Comparison of ENCODE assay signal across 8 cellular contexts in the genomic region with DNA sequence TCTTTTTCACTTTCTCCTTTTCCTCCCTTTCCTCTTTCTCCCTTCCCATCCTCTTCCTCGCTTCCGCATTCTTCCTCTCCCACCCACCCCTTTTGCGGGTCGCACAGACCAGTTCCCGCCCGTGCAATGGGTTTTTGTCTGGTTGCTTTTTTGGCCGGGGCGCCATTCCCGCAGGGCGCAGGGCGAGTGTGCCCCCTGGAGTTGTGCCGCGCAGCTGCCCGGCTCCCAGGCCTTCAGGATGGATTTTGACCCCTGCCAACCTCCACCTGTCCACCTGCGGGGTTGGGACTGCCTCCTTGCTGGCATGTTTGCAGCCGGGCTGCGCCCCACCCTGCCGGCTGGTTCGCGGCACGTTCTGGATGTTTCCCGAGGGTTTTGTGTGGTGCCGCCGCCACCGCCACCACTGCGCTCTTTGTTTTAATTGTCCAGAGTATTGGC. TPM values are rescaled to one million over a fixed set of nuclear protein-coding genes. Genes with fewer than 3 reads are reported as not detected.
DNase-seq lines count a peak whose midpoint lies in the region; ATAC-seq and TF ChIP-seq lines count a peak whose summit lies in the region.

No MANE protein-coding gene starts in this region.

- TF ChIP-seq POLR2A in ovary (IDR thresholded peaks at IDR 0.05): no peak

- peak overlapping the region; percentile 76 for H3K27ac Mint-ChIP-seq in T-helper 2 cell treated with Interferon-gamma antibody and Interleukin-4, amounts not matched to agents 5 μg/mL and 100 μg/mL, for 36 hours

- DNase-seq in T-helper 2 cell treated with Interferon-gamma antibody and Interleukin-4, amounts not matched to agents 5 μg/mL and 100 μg/mL, for 36 hours (ENCODE audit: low spot score): no peak
- DNase-seq in T-helper 2 cell: no peak
- peak; percentile 44 for DNase-seq in WERI-Rb-1
- DNase-seq in fibroblast of pulmonary artery (ENCODE audit: low read depth): no peak
- peak in 2 of 5 donors; percentile 29 to 36 for DNase-seq in ovary
- no peak for DNase-seq in medulla oblongata (ENCODE audit: extremely low spot score)
- DNase-seq in effector CD4-positive, alpha-beta T cell: no peak

- H3K4me3 Mint-ChIP-seq in T-helper 2 cell treated with Interferon-gamma antibody and Interleukin-4, amounts not matched to agents 5 μg/mL and 100 μg/mL, for 36 hours: peak overlapping the region; percentile 73

- H3K27ac ChIP-seq in WERI-Rb-1 (peak overlapping the region; percentile 49), ovary (no peak overlapping the region)

- no peaks in the 10 kb centered on the region for H3K36me3 ChIP-seq in WERI-Rb-1
- H3K36me3 ChIP-seq in ovary: no peaks in the 10 kb centered on the region

- 31 to 36% (median 32%) methylated on average over 26 of the region's 26 CpGs for WGBS in ovary, 3 donors

- peak; percentile 48 for TF ChIP-seq CTCF in WERI-Rb-1 (IDR thresholded peaks at IDR 0.05; ENCODE audit: low read depth, low read length)
- TF ChIP-seq CTCF in fibroblast of pulmonary artery (IDR thresholded peaks at IDR 0.05; ENCODE audit: low read length, missing control alignments): peak; percentile 21
- no peak for TF ChIP-seq CTCF in ovary (IDR thresholded peaks at IDR 0.05)

- no peaks in the 10 kb centered on the region for H3K9me3 Mint-ChIP-seq in T-helper 2 cell treated with Interferon-gamma antibody and Interleukin-4, amounts not matched to agents 5 μg/mL and 100 μg/mL, for 36 hours

- peaks cover 34% of the 10 kb centered on the region for H3K4me1 Mint-ChIP-seq in T-helper 2 cell treated with Interferon-gamma antibody and Interleukin-4, amounts not matched to agents 5 μg/mL and 100 μg/mL, for 36 hours (ENCODE audit: low read depth)

- intact Hi-C loops in ovary (cut with DNase I): no loop called here

- H3K4me3 ChIP-seq in WERI-Rb-1 (ENCODE audit: low read depth, low read length) (peak overlapping the region; percentile 41), fibroblast of pulmonary artery (replicated peaks; ENCODE audit: low read depth, low read length) (peak overlapping the region; percentile 69), ovary (peak overlapping the region; percentile 53)

- H3K4me1 ChIP-seq in ovary (ENCODE audit: insufficient read depth): no peaks in the 10 kb centered on the region

- TF ChIP-seq EP300 in ovary (IDR thresholded peaks at IDR 0.05): no peak

- ATAC-seq in HG02870 (IDR thresholded peaks at IDR 0.05; ENCODE audit: unreplicated experiment): no peak

- H3K36me3 Mint-ChIP-seq in T-helper 2 cell treated with Interferon-gamma antibody and Interleukin-4, amounts not matched to agents 5 μg/mL and 100 μg/mL, for 36 hours (ENCODE audit: low read depth): peaks cover 12% of the 10 kb centered on the region

- peaks cover 3% of the 10 kb centered on the region for H3K27me3 Mint-ChIP-seq in T-helper 2 cell treated with Interferon-gamma antibody and Interleukin-4, amounts not matched to agents 5 μg/mL and 100 μg/mL, for 36 hours (ENCODE audit: low read depth)

- H3K27me3 ChIP-seq in WERI-Rb-1 (ENCODE audit: insufficient read depth, low read depth, severe bottlenecking) (no peaks in the 10 kb centered on the region), ovary (no peaks in the 10 kb centered on the region)

- no peaks in the 10 kb centered on the region for H3K9me3 ChIP-seq in WERI-Rb-1 (ENCODE audit: severe bottlenecking)
- no peaks in the 10 kb centered on the region for H3K9me3 ChIP-seq in ovary

RNA-seq across cellular contexts. Expression of a gene that starts 0.6 kb away (rescaled TPM):
- 10 to 100 TPM in 3 of 7 donors, 1 to 10 TPM in 4; 5.0 to 27.7 (median 8.3) TPM for total RNA-seq in ovary
- 10 to 100 TPM in 1 of 2 donors, 1 to 10 TPM in 1; 4.4 to 19.2 TPM for polyA plus RNA-seq in ovary

RNA-seq across cellular contexts. Expression of a gene that starts 50.7 kb away (rescaled TPM):
- total RNA-seq in ovary: 10 to 100 TPM; 25.4 to 36.8 (median 28.6) TPM
- polyA plus RNA-seq in ovary: 10 to 100 TPM; 38.5 to 46.9 TPM

Comparison
In these comparisons a context has a peak if more than half of its experiments do, and no peak if none do; other contexts are left out.
1. CTCF ChIP-seq: peak in WERI-Rb-1 (single experiment) and fibroblast of pulmonary artery (single experiment); none in ovary (0 of 3).
2. Peak in every context shown above with its lines, with median percentiles within 50 percentile points of each other: H3K4me3 ChIP-seq.